ENCODE assay signal across 8 cellular contexts in genomic region chr2:27683390-27684071, GRCh38. TPM values are rescaled to one million over a fixed set of nuclear protein-coding genes. Genes with fewer than 3 reads are reported as not detected.
DNase-seq lines count a peak whose midpoint lies in the region; ATAC-seq, FAIRE-seq and TF ChIP-seq lines count a peak whose summit lies in the region.

No MANE protein-coding gene starts in this region.

- CTCF ChIA-PET in endothelial cell of umbilical vein (lab: Charles Lee): interaction anchor here (0.5 to 3.5 kb wide), 53 partner anchors 8 to 911 kb away, joined by 3 to 74 read pairs (median 4); partner anchors contain the start of genes CCDC121, FNDC4, GPN1 and IFT172

- intact Hi-C loops in endothelial cell of umbilical vein (cut with micrococcal nuclease): loop anchor here (1.0 to 2.0 kb wide), 5 partner anchors 55 to 769 kb away; partner anchors contain the start of genes CCDC121, GPN1 and GTF3C2

- dilution Hi-C loops in endothelial cell of umbilical vein (cut with MboI; ENCODE audit: extremely low pct_ligation_motif_present, low sequenced_read_pairs): no loop called here

- no peaks in the 10 kb centered on the region for H4K20me1 ChIP-seq in endothelial cell of umbilical vein (replicated peaks; ENCODE audit: control insufficient read depth, extremely low read depth, insufficient read depth, low read length)

- H3K4me2 ChIP-seq in endothelial cell of umbilical vein (ENCODE audit: insufficient read depth, low read length): peak overlapping the region; percentile 38

- H3K9me3 ChIP-seq in NT2/D1 (ENCODE audit: insufficient read depth, low read length) (no peaks in the 10 kb centered on the region), endothelial cell of umbilical vein (replicated peaks; ENCODE audit: control insufficient read depth, insufficient read depth, low read length) (no peaks in the 10 kb centered on the region), muscle layer of duodenum (ENCODE audit: control insufficient read depth in 1 of 2, low read length in 2 of 2) (no peaks in the 10 kb centered on the region)

- peaks cover 52% of the 10 kb centered on the region for H3K36me3 ChIP-seq in NT2/D1 (ENCODE audit: insufficient read depth, insufficient read length, low read length)
- H3K36me3 ChIP-seq in endothelial cell of umbilical vein (ENCODE audit: control insufficient read depth in 2 of 2, extremely low read depth in 1 of 2, insufficient read depth in 2 of 2, low read length in 2 of 2): peaks cover 8 to 16% of the 10 kb centered on the region in 2 experiments
- peaks cover 39 to 74% of the 10 kb centered on the region in 2 donors for H3K36me3 ChIP-seq in muscle layer of duodenum (ENCODE audit: control insufficient read depth in 1 of 2, insufficient read depth in 2 of 2, low read length in 2 of 2)

- H3K79me2 ChIP-seq in endothelial cell of umbilical vein (ENCODE audit: control insufficient read depth, insufficient read depth, low read length): no peaks in the 10 kb centered on the region

- peak; percentile 92 for TF ChIP-seq CTCF in AG09309 (IDR thresholded peaks at IDR 0.05; ENCODE audit: control insufficient read depth, insufficient read depth, low read depth, low read length, missing control alignments)
- peak; percentile 89 to 99 for TF ChIP-seq CTCF in endothelial cell of umbilical vein (IDR thresholded peaks at IDR 0.05; ENCODE audit: extremely low read depth in 1 of 2, insufficient read depth in 1 of 2, low read depth in 1 of 2, low read length in 2 of 2)

- no peak overlapping the region for H2AFZ ChIP-seq in endothelial cell of umbilical vein (ENCODE audit: low read depth, low read length)

- H3K27me3 ChIP-seq in NT2/D1 (ENCODE audit: insufficient read depth, insufficient read length): no peaks in the 10 kb centered on the region
- no peaks in the 10 kb centered on the region for H3K27me3 ChIP-seq in endothelial cell of umbilical vein (ENCODE audit: control insufficient read depth in 2 of 2, insufficient read depth in 2 of 2, low read length in 2 of 2)
- H3K27me3 ChIP-seq in muscle layer of duodenum (ENCODE audit: low read depth, low read length): no peaks in the 10 kb centered on the region

- H3K9ac ChIP-seq in NT2/D1 (ENCODE audit: insufficient read length, low read depth) (no peak overlapping the region), endothelial cell of umbilical vein (replicated peaks; ENCODE audit: extremely low read depth, insufficient read depth, low read length) (peak overlapping the region; percentile 54)

- POLR2A ChIA-PET in endothelial cell of umbilical vein (lab: Charles Lee): interaction anchor here (1.5 kb wide), 1 partner anchor 20 kb away, joined by 6 read pairs; the partner anchor contains the start of genes SLC4A1AP and SUPT7L

- TF ChIP-seq POLR2A in endothelial cell of umbilical vein (IDR thresholded peaks at IDR 0.05; ENCODE audit: low read depth, low read length): no peak

- DNase-seq in AG09309 (ENCODE audit: low read depth) (peak; percentile 66), HuH-7.5 (ENCODE audit: low spot score) (peak; percentile 26), NT2/D1 (ENCODE audit: low read depth, low spot score) (peak; percentile 97), endothelial cell of umbilical vein (ENCODE audit: low read depth, low spot score) (peak; percentile 91)
- peak; percentile 54 to 93 (median 57) for DNase-seq in activated CD8-positive, alpha-beta memory T cell treated with anti-CD3 and anti-CD28 coated beads for 48 hours (ENCODE audit: low read depth in 2 of 3, low spot score in 2 of 3)
- DNase-seq in stimulated activated CD8-positive, alpha-beta memory T cell treated with anti-CD3 and anti-CD28 coated beads, Interleukin-4, amount 100 ng/mL, for 48 hours: peak; percentile 94

- no TSS peak for BruUV-seq in endothelial cell of umbilical vein (replicated peaks; lab: Mats Ljungman, UMichigan)

- no peaks in the 10 kb centered on the region for H3K9me1 ChIP-seq in endothelial cell of umbilical vein (replicated peaks; ENCODE audit: control insufficient read depth, extremely low read depth, insufficient read depth, low read length)

- H3K27ac ChIP-seq in endothelial cell of umbilical vein (ENCODE audit: insufficient read depth, low read depth, low read length) (peak overlapping the region; percentile 97), muscle layer of duodenum (ENCODE audit: low read length) (peak overlapping the region; percentile 68)

- H3K4me1 ChIP-seq in NT2/D1 (ENCODE audit: insufficient read depth, insufficient read length): no peaks in the 10 kb centered on the region
- peaks cover 25% of the 10 kb centered on the region for H3K4me1 ChIP-seq in endothelial cell of umbilical vein (ENCODE audit: control insufficient read depth, extremely low read depth, insufficient read depth, low read length)
- peaks cover 0 to 4% of the 10 kb centered on the region in 2 donors for H3K4me1 ChIP-seq in muscle layer of duodenum (ENCODE audit: control insufficient read depth in 1 of 2, insufficient read depth in 2 of 2, low read length in 2 of 2)

- peak; percentile 74 for FAIRE-seq in endothelial cell of umbilical vein (lab: Jason Lieb, UNC)

- peak; percentile 66 for ATAC-seq in GM19043 (IDR thresholded peaks at IDR 0.05; ENCODE audit: low read depth, unreplicated experiment)

- H3K4me3 ChIP-seq in AG09309 (ENCODE audit: control insufficient read depth, low read depth, low read length): no peak overlapping the region
- H3K4me3 ChIP-seq in NT2/D1 (ENCODE audit: insufficient read length, low read depth): no peak overlapping the region
- no peak overlapping the region for H3K4me3 ChIP-seq in endothelial cell of umbilical vein (replicated peaks in 1 of 3; ENCODE audit: insufficient read depth in 1 of 3, low read depth in 1 of 3, low read length in 3 of 3)
- no peak overlapping the region for H3K4me3 ChIP-seq in muscle layer of duodenum (ENCODE audit: low read depth in 1 of 2, low read length in 2 of 2)

TF ChIP-seq in endothelial cell of umbilical vein, 7 proteins besides CTCF, POLR2A, EP300 and RAD21:
- no peak for TF ChIP-seq GATA2 (IDR thresholded peaks at IDR 0.05; ENCODE audit: insufficient read depth, insufficient read length, low read depth, low read length)
- TF ChIP-seq EZH2 (IDR thresholded peaks at IDR 0.05; ENCODE audit: borderline replicate concordance, low read depth, low read length, severe bottlenecking): no peak
- TF ChIP-seq JUN (IDR thresholded peaks at IDR 0.05; ENCODE audit: borderline replicate concordance, insufficient read depth, insufficient read length, low read depth): no peak
- peak; percentile 19 for TF ChIP-seq FOS (IDR thresholded peaks at IDR 0.05; ENCODE audit: borderline replicate concordance, insufficient read depth, low read length)

RNA-seq across cellular contexts. Expression of gene SLC4A1AP, which starts 19.8 kb away (rescaled TPM):
- total RNA-seq in endothelial cell of umbilical vein: 26.2 and 28.4 TPM in 2 replicates
- polyA plus RNA-seq in endothelial cell of umbilical vein: 9.1 and 9.5 TPM in 2 replicates
- polyA plus RNA-seq in endothelial cell of umbilical vein (2011; cell fraction: cytosol; rRNA removed): 12.3 and 12.7 TPM in 2 replicates
- polyA plus RNA-seq in endothelial cell of umbilical vein (2011; cell fraction: nucleus; rRNA removed): 15.3 and 19.2 TPM in 2 replicates
- 24.5 and 29.7 TPM in 2 replicates for polyA plus RNA-seq in endothelial cell of umbilical vein (2012)
- 5.1 and 6.2 TPM in 2 replicates for polyA minus RNA-seq in endothelial cell of umbilical vein
- 11.2 TPM for polyA minus RNA-seq in endothelial cell of umbilical vein (2011; cell fraction: cytosol; rRNA and poly(A)+ RNA removed)
- 9.2 and 9.6 TPM in 2 replicates for polyA minus RNA-seq in endothelial cell of umbilical vein (2011; cell fraction: nucleus; rRNA and poly(A)+ RNA removed)

RNA-seq across cellular contexts. Expression of gene SUPT7L, which starts 20.1 kb away (rescaled TPM):
- total RNA-seq in endothelial cell of umbilical vein: 30.2 and 30.3 TPM in 2 replicates
- 39.3 and 44.5 TPM in 2 replicates for polyA plus RNA-seq in endothelial cell of umbilical vein
- 39.4 and 41.5 TPM in 2 replicates for polyA plus RNA-seq in endothelial cell of umbilical vein (2011; cell fraction: cytosol; rRNA removed)
- polyA plus RNA-seq in endothelial cell of umbilical vein (2011; cell fraction: nucleus; rRNA removed): 106 and 122 TPM in 2 replicates
- 31.9 and 33.1 TPM in 2 replicates for polyA plus RNA-seq in endothelial cell of umbilical vein (2012)
- polyA minus RNA-seq in endothelial cell of umbilical vein: 41.6 and 42.7 TPM in 2 replicates
- 25.1 TPM for polyA minus RNA-seq in endothelial cell of umbilical vein (2011; cell fraction: cytosol; rRNA and poly(A)+ RNA removed)
- 43.5 and 53.4 TPM in 2 replicates for polyA minus RNA-seq in endothelial cell of umbilical vein (2011; cell fraction: nucleus; rRNA and poly(A)+ RNA removed)

RNA-seq across cellular contexts. Expression of gene GPN1, which starts 54.7 kb away (rescaled TPM):
- total RNA-seq in endothelial cell of umbilical vein: 41.5 and 45.5 TPM in 2 replicates
- polyA plus RNA-seq in endothelial cell of umbilical vein: 33.2 and 35.4 TPM in 2 replicates
- polyA plus RNA-seq in endothelial cell of umbilical vein (2011; cell fraction: cytosol; rRNA removed): 49.3 and 49.6 TPM in 2 replicates
- polyA plus RNA-seq in endothelial cell of umbilical vein (2011; cell fraction: nucleus; rRNA removed): 28.9 and 36.3 TPM in 2 replicates
- polyA plus RNA-seq in endothelial cell of umbilical vein (2012): 56.4 and 68.4 TPM in 2 replicates
- 52.5 and 60.8 TPM in 2 replicates for polyA minus RNA-seq in endothelial cell of umbilical vein
- 35.8 TPM for polyA minus RNA-seq in endothelial cell of umbilical vein (2011; cell fraction: cytosol; rRNA and poly(A)+ RNA removed)
- polyA minus RNA-seq in endothelial cell of umbilical vein (2011; cell fraction: nucleus; rRNA and poly(A)+ RNA removed): 25.2 and 33.6 TPM in 2 replicates

RNA-seq across cellular contexts. Expression of gene CCDC121, which starts 54.7 kb away (rescaled TPM):
- 1.7 and 3.3 TPM in 2 replicates for total RNA-seq in endothelial cell of umbilical vein
- polyA plus RNA-seq in endothelial cell of umbilical vein: 0.92 and 1.2 TPM in 2 replicates
- 1.4 and 1.5 TPM in 2 replicates for polyA plus RNA-seq in endothelial cell of umbilical vein (2011; cell fraction: cytosol; rRNA removed)
- polyA plus RNA-seq in endothelial cell of umbilical vein (2011; cell fraction: nucleus; rRNA removed): 1.4 and 1.8 TPM in 2 replicates
- 2.2 and 2.7 TPM in 2 replicates for polyA plus RNA-seq in endothelial cell of umbilical vein (2012)
- 0.79 and 0.95 TPM in 2 replicates for polyA minus RNA-seq in endothelial cell of umbilical vein
- polyA minus RNA-seq in endothelial cell of umbilical vein (2011; cell fraction: cytosol; rRNA and poly(A)+ RNA removed): 1.0 TPM
- polyA minus RNA-seq in endothelial cell of umbilical vein (2011; cell fraction: nucleus; rRNA and poly(A)+ RNA removed): 0.96 and 1.0 TPM in 2 replicates

Comparison
In these comparisons a context has a peak if more than half of its experiments do, and no peak if none do; other contexts are left out.
1. DNase-seq: peak in every context shown above with its lines; median percentile 97 in NT2/D1; 94 in stimulated activated CD8-positive, alpha-beta memory T cell treated with anti-CD3 and anti-CD28 coated beads, Interleukin-4, amount 100 ng/mL, for 48 hours; 91 in endothelial cell of umbilical vein; 66 in AG09309; 57 in activated CD8-positive, alpha-beta memory T cell treated with anti-CD3 and anti-CD28 coated beads for 48 hours; 26 in HuH-7.5.